ENCODE assay signal across 12 cellular contexts in the genomic region with DNA sequence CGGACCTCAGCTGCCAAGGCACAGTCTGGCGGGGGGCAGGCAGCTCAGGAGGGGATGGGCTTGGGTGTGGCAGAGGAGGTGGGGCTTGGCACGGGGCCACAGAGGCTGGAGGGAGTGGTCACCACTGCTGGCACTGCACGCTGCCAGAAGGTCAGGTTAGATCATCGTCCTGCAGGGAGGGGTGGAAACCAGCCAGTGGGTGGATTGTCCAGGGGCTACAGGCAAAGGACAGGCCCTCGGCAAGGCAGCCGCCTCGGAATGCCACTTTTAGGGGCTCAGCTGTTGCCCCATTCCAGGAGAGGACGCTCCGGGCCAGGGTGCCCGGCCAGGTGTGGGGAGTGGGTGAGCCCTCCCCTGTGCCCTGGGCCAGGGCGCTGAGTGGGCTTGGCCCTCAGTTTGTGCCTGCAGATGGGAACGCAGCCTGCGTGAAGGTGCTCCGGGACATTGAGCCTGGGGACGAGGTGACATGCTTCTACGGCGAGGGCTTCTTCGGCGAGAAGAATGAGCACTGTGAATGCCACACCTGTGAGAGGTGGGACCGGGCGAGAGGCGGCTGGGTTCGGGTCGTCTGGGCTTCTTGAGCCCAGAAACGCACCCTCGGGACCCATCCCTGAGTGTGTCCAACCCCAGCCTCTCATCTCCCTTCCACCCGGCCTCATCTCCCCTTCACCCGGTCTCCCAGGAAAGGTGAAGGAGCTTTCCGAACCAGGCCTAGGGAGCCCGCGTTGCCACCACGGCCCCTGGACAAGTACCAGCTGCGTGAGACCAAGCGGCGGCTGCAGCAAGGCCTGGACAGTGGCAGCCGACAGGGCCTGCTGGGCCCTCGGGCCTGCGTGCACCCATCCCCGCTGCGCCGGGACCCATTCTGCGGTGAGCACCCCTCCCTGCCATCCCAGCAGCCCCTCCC. TPM values are rescaled to one million over a fixed set of nuclear protein-coding genes. Genes with fewer than 3 reads are reported as not detected.
DNase-seq lines count a peak whose midpoint lies in the region; ATAC-seq, FAIRE-seq and TF ChIP-seq lines count a peak whose summit lies in the region.
"Had no signal": no experiment of that assay in that cellular context is flagged by ENCODE, and none has a peak within 500 bp of the region (broad histone marks: within the 10 kb centered on the region; RNA-seq: fewer than 3 reads in every experiment).

No MANE protein-coding gene starts in this region.

- CTCF ChIA-PET in A549 (lab: Yijun Ruan, JAX), result interaction anchor here (0.9 to 3.4 kb wide), 11 partner anchors 11 to 205 kb away, joined by 3 to 27 read pairs (median 5); partner anchors contain the start of genes DNAAF3 and TMEM238
- CTCF ChIA-PET in activated CD8-positive, alpha-beta T cell treated with anti-CD3 and anti-CD28 coated beads, Interleukin-2, amount 10 ng/mL, durations not matched to agents 7 days and 5 days (lab: Charles Lee), result interaction anchor here (1.5 kb wide), 1 partner anchor 45 kb away, joined by 3 read pairs; no protein-coding TSS in a partner anchor

- H3K36me3 ChIP-seq in breast epithelium (no peaks in the 10 kb centered on the region), lower lobe of right lung (peaks cover 29% of the 10 kb centered on the region)
- H3K36me3 ChIP-seq: brain microvascular endothelial cell had no signal

- peak overlapping the region; percentile 11; the same call in 1 of the 3 replicates for H3K4me2 ChIP-seq in A549

- 83% methylated on average over 43 of the region's 43 CpGs for WGBS in A549 (ENCODE audit: missing lambda C conversion rate)

- H3K27me3 ChIP-seq in breast epithelium, result no peaks in the 10 kb centered on the region
- peaks cover 10% of the 10 kb centered on the region for H3K27me3 ChIP-seq in lower lobe of right lung (ENCODE audit: low read depth)
- H3K27me3 ChIP-seq: brain microvascular endothelial cell had no signal

- no peak overlapping the region for H3K27ac Mint-ChIP-seq in activated CD8-positive, alpha-beta T cell treated with anti-CD3 and anti-CD28 coated beads, Interleukin-2, amount 10 ng/mL, durations not matched to agents 7 days and 5 days

- peaks cover 2% of the 10 kb centered on the region for H3K27me3 Mint-ChIP-seq in activated CD8-positive, alpha-beta T cell treated with anti-CD3 and anti-CD28 coated beads, Interleukin-2, amount 10 ng/mL, durations not matched to agents 7 days and 5 days (ENCODE audit: low read depth)

- no peaks in the 10 kb centered on the region for H3K9me3 Mint-ChIP-seq in activated CD8-positive, alpha-beta T cell treated with anti-CD3 and anti-CD28 coated beads, Interleukin-2, amount 10 ng/mL, durations not matched to agents 7 days and 5 days (ENCODE audit: insufficient read depth)
- H3K9me3 Mint-ChIP-seq: natural killer cell had no signal

- TF ChIP-seq RAD21 in A549 (conservative IDR thresholded peaks at IDR 0.05 in 1 of 2, IDR thresholded peaks at IDR 0.05 in 1 of 2), result no peak

- no peak for TF ChIP-seq CTCF in A549 (IDR thresholded peaks at IDR 0.05)
- no peak for TF ChIP-seq CTCF in breast epithelium (IDR thresholded peaks at IDR 0.05)
- no peak for TF ChIP-seq CTCF in lower lobe of right lung (IDR thresholded peaks at IDR 0.05)

- no peak for TF ChIP-seq POLR2A in A549 (IDR thresholded peaks at IDR 0.05; ENCODE audit: low read length)
- no peak for TF ChIP-seq POLR2A in breast epithelium (IDR thresholded peaks at IDR 0.05)

- peak in 1 of 2 experiments; percentile 72 for DNase-seq in A549 (ENCODE audit: low read depth in 1 of 2, low spot score in 1 of 2)
- peak; percentile 52 for DNase-seq in NCI-H2196 (lab: John Stamatoyannopoulos, UW; ENCODE audit: unreplicated experiment)
- no peak for DNase-seq in breast epithelium (ENCODE audit: low spot score in 2 of 2)
- peak; percentile 48 for DNase-seq in lower lobe of right lung
- no peak for DNase-seq in activated CD8-positive, alpha-beta T cell treated with anti-CD3 and anti-CD28 coated beads, Interleukin-2, amount 10 ng/mL, durations not matched to agents 7 days and 5 days
- DNase-seq in stimulated activated naive CD8-positive, alpha-beta T cell treated with anti-CD3 and anti-CD28 coated beads, Interleukin-15, Interleukin-2, amounts not matched to agents 100 U/mL and 50 U/mL, for 24 hours, result no peak
- DNase-seq in NCI-H146 treated with DMSO at 0.1 percent for 48 hours (lab: John Stamatoyannopoulos, UW; ENCODE audit: unreplicated experiment), result no peak
- DNase-seq: brain microvascular endothelial cell, natural killer cell, NCI-H2171 treated with DMSO at 0.1 percent for 48 hours had no signal

- H3K4me1 ChIP-seq in A549 (peaks cover 26% of the 10 kb centered on the region), breast epithelium (no peaks in the 10 kb centered on the region), lower lobe of right lung (peaks cover 7% of the 10 kb centered on the region)

- TF ChIP-seq EP300 in A549 (IDR thresholded peaks at IDR 0.05), result no peak

- peak overlapping the region in 1 of 2 experiments; percentile 61; a peak in 3 of 6 replicates for H3K27ac ChIP-seq in A549
- H3K27ac ChIP-seq in breast epithelium, result peak overlapping the region; percentile 25 to 58
- H3K27ac ChIP-seq in lower lobe of right lung, result no peak overlapping the region
- H3K27ac ChIP-seq: brain microvascular endothelial cell had no signal

- no peak overlapping the region for H3K4me3 ChIP-seq in A549
- H3K4me3 ChIP-seq in breast epithelium, result no peak overlapping the region
- H3K4me3 ChIP-seq in lower lobe of right lung, result no peak overlapping the region

- peaks cover 8% of the 10 kb centered on the region for H3K36me3 Mint-ChIP-seq in activated CD8-positive, alpha-beta T cell treated with anti-CD3 and anti-CD28 coated beads, Interleukin-2, amount 10 ng/mL, durations not matched to agents 7 days and 5 days (ENCODE audit: low read depth)
- H3K36me3 Mint-ChIP-seq: natural killer cell had no signal

- peaks cover 13% of the 10 kb centered on the region for H3K4me1 Mint-ChIP-seq in activated CD8-positive, alpha-beta T cell treated with anti-CD3 and anti-CD28 coated beads, Interleukin-2, amount 10 ng/mL, durations not matched to agents 7 days and 5 days (ENCODE audit: low read depth)

- no peak overlapping the region for H3K4me3 Mint-ChIP-seq in activated CD8-positive, alpha-beta T cell treated with anti-CD3 and anti-CD28 coated beads, Interleukin-2, amount 10 ng/mL, durations not matched to agents 7 days and 5 days
- H3K4me3 Mint-ChIP-seq: natural killer cell had no signal

- ATAC-seq in A549 (peak; percentile 5 to 31; a peak in 4 of 6 replicates), lower lobe of right lung (no peak), HG03571 (IDR thresholded peaks at IDR 0.05; ENCODE audit: unreplicated experiment) (no peak)
- ATAC-seq in activated CD8-positive, alpha-beta T cell treated with anti-CD3 and anti-CD28 coated beads, Interleukin-2, amount 10 ng/mL, durations not matched to agents 7 days and 5 days, result no peak
- ATAC-seq in stimulated activated naive CD8-positive, alpha-beta T cell treated with anti-CD3 and anti-CD28 coated beads, Interleukin-15, Interleukin-2, amounts not matched to agents 100 U/mL and 50 U/mL, for 24 hours, result no peak

- intact Hi-C loops in breast epithelium (cut with DNase I; ENCODE audit: low total_unique reads), result no loop called here
- intact Hi-C loops in lower lobe of right lung (cut with DNase I), result no loop called here

- H3K9me3 ChIP-seq in A549, result no peaks in the 10 kb centered on the region
- no peaks in the 10 kb centered on the region for H3K9me3 ChIP-seq in breast epithelium
- H3K9me3 ChIP-seq in lower lobe of right lung, result no peaks in the 10 kb centered on the region

- no peak for FAIRE-seq in A549 (lab: Jason Lieb, UNC)

- POLR2A ChIA-PET in A549 (lab: Yijun Ruan, JAX), result interaction anchor here (1.0 kb wide), 1 partner anchor 62 kb away, joined by 4 read pairs; the partner anchor contains the start of gene UBE2S
- POLR2A ChIA-PET in activated CD8-positive, alpha-beta T cell treated with anti-CD3 and anti-CD28 coated beads, Interleukin-2, amount 10 ng/mL, durations not matched to agents 7 days and 5 days (lab: Charles Lee), result interaction anchor here (1.3 to 1.4 kb wide), 2 partner anchors 37 to 44 kb away, joined by 4 to 5 read pairs; no protein-coding TSS in a partner anchor

RNA-seq across cellular contexts. Expression of gene KMT5C, which starts 6.4 kb away (rescaled TPM):
- 6.6 and 9.5 TPM in 2 replicates for polyA plus RNA-seq in A549 (2011; rRNA removed)
- 26.1 and 26.2 TPM in 2 replicates for polyA plus RNA-seq in A549 (2012; cell fraction: cytosol; rRNA removed)
- 96.3 and 153 TPM in 2 replicates for polyA plus RNA-seq in A549 (2012; cell fraction: nucleus; rRNA removed)
- 11.8 to 17.2 TPM (median 15.2 TPM) in 3 replicates for polyA plus RNA-seq in A549 (2017; fragmentation: RNase III; extraction: RNeasy Plus Mini Kit Qiagen cat#74134 plus additional on column Dnase treatment)
- polyA minus RNA-seq in A549 (2011; rRNA and poly(A)+ RNA removed), result 6.9 and 15.1 TPM in 2 replicates
- 10 to 100 TPM in 2 of 3 donors, 1 to 10 TPM in 1; 6.1 to 20.8 (median 18.4) TPM for total RNA-seq in breast epithelium
- total RNA-seq in lower lobe of right lung, result 14.7 TPM
- 10 to 100 TPM; 21.9 to 26.7 TPM for total RNA-seq in activated CD8-positive, alpha-beta T cell treated with anti-CD3 and anti-CD28 coated beads, Interleukin-2, amount 10 ng/mL, durations not matched to agents 7 days and 5 days

RNA-seq across cellular contexts. Expression of gene COX6B2, which starts 8.4 kb away (rescaled TPM):
- polyA plus RNA-seq in A549 (2011; rRNA removed) (0.78 and 0.82 TPM in 2 replicates), A549 (2017; fragmentation: RNase III; extraction: RNeasy Plus Mini Kit Qiagen cat#74134 plus additional on column Dnase treatment) (3.1 to 6.4 TPM (median 3.9 TPM) in 3 replicates)
- 0.66 and 1.00 TPM in 2 replicates for polyA plus RNA-seq in A549 (2012; cell fraction: cytosol; rRNA removed)
- polyA plus RNA-seq in A549 (2012; cell fraction: nucleus; rRNA removed), result 4.6 and 7.0 TPM in 2 replicates
- polyA minus RNA-seq in A549 (2011; rRNA and poly(A)+ RNA removed), result 0.74 and 1.2 TPM in 2 replicates
- total RNA-seq in breast epithelium (1 to 10 TPM in 1 of 3 donors, under 1 TPM in 1, not detected in 1; 0.73 to 1.3 TPM), lower lobe of right lung (not detected)
- under 1 TPM in 1 of 2 experiments, not detected in 1; 0.34 TPM for total RNA-seq in activated CD8-positive, alpha-beta T cell treated with anti-CD3 and anti-CD28 coated beads, Interleukin-2, amount 10 ng/mL, durations not matched to agents 7 days and 5 days

RNA-seq across cellular contexts. Expression of gene GARIN5B, which starts 17.0 kb away (rescaled TPM):
- polyA plus RNA-seq in A549 (2011; rRNA removed) (not detected in 2 replicates), A549 (2017; fragmentation: RNase III; extraction: RNeasy Plus Mini Kit Qiagen cat#74134 plus additional on column Dnase treatment) (0.05 TPM in 3 replicates)
- polyA plus RNA-seq in A549 (2012; cell fraction: cytosol; rRNA removed), result 0.01 TPM in 1 of 2 replicates, not detected in the other
- 0.20 and 0.23 TPM in 2 replicates for polyA plus RNA-seq in A549 (2012; cell fraction: nucleus; rRNA removed)
- not detected in 2 replicates for polyA minus RNA-seq in A549 (2011; rRNA and poly(A)+ RNA removed)
- total RNA-seq in breast epithelium (not detected), lower lobe of right lung (not detected)
- not detected for total RNA-seq in activated CD8-positive, alpha-beta T cell treated with anti-CD3 and anti-CD28 coated beads, Interleukin-2, amount 10 ng/mL, durations not matched to agents 7 days and 5 days
- total RNA-seq: natural killer cell, ureter had no signal

RNA-seq across cellular contexts. Expression of gene TMEM150B, which starts 20.9 kb away (rescaled TPM):
- 0.39 and 0.52 TPM in 2 replicates for polyA plus RNA-seq in A549 (2011; rRNA removed)
- polyA plus RNA-seq in A549 (2012; cell fraction: cytosol; rRNA removed), result 0.12 and 0.16 TPM in 2 replicates
- polyA plus RNA-seq in A549 (2012; cell fraction: nucleus; rRNA removed), result 0.51 and 0.58 TPM in 2 replicates
- polyA plus RNA-seq in A549 (2017; fragmentation: RNase III; extraction: RNeasy Plus Mini Kit Qiagen cat#74134 plus additional on column Dnase treatment), result 0.26 to 0.45 TPM (median 0.26 TPM) in 3 replicates
- 0.78 and 1.1 TPM in 2 replicates for polyA minus RNA-seq in A549 (2011; rRNA and poly(A)+ RNA removed)
- total RNA-seq in breast epithelium, result 10 to 100 TPM in 1 of 3 donors, 1 to 10 TPM in 2; 1.6 to 11.8 (median 3.1) TPM
- total RNA-seq in lower lobe of right lung, result 45.5 TPM
- total RNA-seq in activated CD8-positive, alpha-beta T cell treated with anti-CD3 and anti-CD28 coated beads, Interleukin-2, amount 10 ng/mL, durations not matched to agents 7 days and 5 days, result under 1 TPM in 1 of 2 experiments, not detected in 1; 0.26 TPM

RNA-seq across cellular contexts. Expression of gene IL11, which starts 24.2 kb away (rescaled TPM):
- 42.1 and 52.4 TPM in 2 replicates for polyA plus RNA-seq in A549 (2011; rRNA removed)
- 27.4 and 54.2 TPM in 2 replicates for polyA plus RNA-seq in A549 (2012; cell fraction: cytosol; rRNA removed)
- polyA plus RNA-seq in A549 (2012; cell fraction: nucleus; rRNA removed), result 89.3 and 99.2 TPM in 2 replicates
- 91.7 to 115 TPM (median 100.0 TPM) in 3 replicates for polyA plus RNA-seq in A549 (2017; fragmentation: RNase III; extraction: RNeasy Plus Mini Kit Qiagen cat#74134 plus additional on column Dnase treatment)
- 19.6 and 26.4 TPM in 2 replicates for polyA minus RNA-seq in A549 (2011; rRNA and poly(A)+ RNA removed)
- 1 to 10 TPM in 1 of 3 donors, under 1 TPM in 1, not detected in 1; 0.29 to 1.3 TPM for total RNA-seq in breast epithelium
- total RNA-seq in lower lobe of right lung, result not detected
- under 1 TPM; 0.26 to 0.34 TPM for total RNA-seq in activated CD8-positive, alpha-beta T cell treated with anti-CD3 and anti-CD28 coated beads, Interleukin-2, amount 10 ng/mL, durations not matched to agents 7 days and 5 days
- total RNA-seq: ureter had no signal

Comparison
In these comparisons a context has a peak if more than half of its experiments do, and no peak if none do; other contexts are left out.
1. ATAC-seq: peak in A549 (2 of 2); none in lower lobe of right lung (0 of 2), HG03571 (single experiment), activated CD8-positive, alpha-beta T cell treated with anti-CD3 and anti-CD28 coated beads, Interleukin-2, amount 10 ng/mL, durations not matched to agents 7 days and 5 days (single experiment) and stimulated activated naive CD8-positive, alpha-beta T cell treated with anti-CD3 and anti-CD28 coated beads, Interleukin-15, Interleukin-2, amounts not matched to agents 100 U/mL and 50 U/mL, for 24 hours (single experiment).
2. DNase-seq: peak in NCI-H2196 (single experiment) and lower lobe of right lung (single experiment); none in breast epithelium (0 of 2), activated CD8-positive, alpha-beta T cell treated with anti-CD3 and anti-CD28 coated beads, Interleukin-2, amount 10 ng/mL, durations not matched to agents 7 days and 5 days (single experiment), stimulated activated naive CD8-positive, alpha-beta T cell treated with anti-CD3 and anti-CD28 coated beads, Interleukin-15, Interleukin-2, amounts not matched to agents 100 U/mL and 50 U/mL, for 24 hours (single experiment) and NCI-H146 treated with DMSO at 0.1 percent for 48 hours (single experiment).